Comparison of ENCODE assay signal across 8 cellular contexts in the genomic region with DNA sequence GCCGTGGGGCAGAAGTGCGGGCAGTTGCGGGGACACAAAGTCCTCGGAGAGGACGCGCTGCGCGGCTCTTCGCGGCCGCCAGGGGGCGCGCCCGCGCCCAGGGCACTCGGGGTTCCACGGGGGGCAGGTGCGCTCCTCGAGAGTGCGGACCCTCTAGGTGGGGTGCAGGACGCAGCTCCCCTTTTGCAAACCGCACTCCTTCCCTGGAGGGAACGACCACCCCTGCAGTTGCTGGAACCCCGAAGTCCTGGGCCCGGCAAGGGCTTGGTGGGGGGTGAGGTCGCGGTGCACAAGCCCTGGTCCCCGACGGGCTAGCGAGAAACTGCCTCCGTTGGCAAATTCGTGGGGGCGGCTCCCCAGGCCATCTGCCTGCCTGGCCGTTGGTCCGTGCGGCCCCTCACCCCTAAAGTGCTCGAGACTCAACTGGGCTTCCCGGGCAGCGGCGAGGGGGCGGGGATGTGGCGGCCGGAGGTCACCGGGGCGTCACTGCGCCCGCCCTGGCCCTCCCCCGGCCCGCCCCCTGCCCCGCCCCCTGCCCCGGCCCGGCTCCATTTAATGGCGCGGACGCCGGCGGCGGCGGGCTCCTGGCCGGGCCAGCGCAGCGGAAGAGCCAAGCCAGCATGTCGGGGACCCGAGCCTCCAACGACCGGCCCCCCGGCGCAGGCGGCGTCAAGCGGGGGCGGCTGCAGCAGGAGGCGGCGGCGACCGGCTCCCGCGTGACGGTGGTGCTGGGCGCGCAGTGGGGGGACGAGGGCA. TPM values are rescaled to one million over a fixed set of nuclear protein-coding genes. Genes with fewer than 3 reads are reported as not detected.
A peak's percentile ranks its signal among the peaks of the same experiment; 100 is the strongest.
DNase-seq lines count a peak whose midpoint lies in the region; ATAC-seq, FAIRE-seq and TF ChIP-seq lines count a peak whose summit lies in the region.

A gene (plus strand): TSS at position 579 of the 756 bp plus-strand sequence. CDS start 42 bp downstream, at position 621.

- no peaks in the 10 kb centered on the region for H3K27me3 ChIP-seq in bronchial epithelial cell (ENCODE audit: control insufficient read depth, insufficient read depth, low read length)

- TF ChIP-seq CTCF in AG09309 (IDR thresholded peaks at IDR 0.05; ENCODE audit: control insufficient read depth, insufficient read depth, low read depth, low read length, missing control alignments) (peak; percentile 64), VCaP (conservative IDR thresholded peaks at IDR 0.05) (peak; percentile 98), bronchial epithelial cell (IDR thresholded peaks at IDR 0.05; ENCODE audit: insufficient read depth, low read length, severe bottlenecking) (peak; percentile 96)

- ATAC-seq in GM18868 (IDR thresholded peaks at IDR 0.05; ENCODE audit: unreplicated experiment), result peak; percentile 43

- H3K36me3 ChIP-seq in bronchial epithelial cell (ENCODE audit: control insufficient read depth, insufficient read depth, low read length), result peaks cover 10% of the 10 kb centered on the region

- in situ Hi-C loops in KBM-7 (cut with MboI; ENCODE audit: low pct_unique_long_range_greater_than_20kb, low sequenced_read_pairs), result no loop called here

- DNase-seq in AG09309 (ENCODE audit: low read depth), result no peak
- peak; percentile 69 for DNase-seq in KBM-7
- no peak for DNase-seq in bronchial epithelial cell (ENCODE audit: low read depth)
- DNase-seq in kidney tubule cell (ENCODE audit: low spot score), result peak; percentile 56
- DNase-seq in stimulated activated CD4-positive, alpha-beta T cell treated with anti-CD3 and anti-CD28 coated beads, Interleukin-2, amount 100 ng/mL, for 4 hours (ENCODE audit: low read depth), result peak; percentile 31
- no peak for DNase-seq in OCI-M2 (lab: John Stamatoyannopoulos, UW; ENCODE audit: unreplicated experiment)

- no peak for FAIRE-seq in bronchial epithelial cell (lab: Jason Lieb, UNC)

- H3K4me3 ChIP-seq in AG09309 (ENCODE audit: control insufficient read depth, low read depth, low read length) (peak within 1 kb of the TSS; percentile 53), bronchial epithelial cell (ENCODE audit: low read depth, low read length) (peak within 1 kb of the TSS; percentile 64)

- H3K27ac ChIP-seq in VCaP, result peak within 1 kb of the TSS; percentile 59; the same call in 1 of the 2 replicates

RNA-seq across cellular contexts. Expression of the gene that starts here (rescaled TPM):
- total RNA-seq in bronchial epithelial cell, result 18.2 and 34.3 TPM in 2 replicates

Comparison
In these comparisons a context has a peak if more than half of its experiments do, and no peak if none do; other contexts are left out.
1. DNase-seq: peak in KBM-7 (single experiment), kidney tubule cell (single experiment) and stimulated activated CD4-positive, alpha-beta T cell treated with anti-CD3 and anti-CD28 coated beads, Interleukin-2, amount 100 ng/mL, for 4 hours (single experiment); none in AG09309 (single experiment), bronchial epithelial cell (single experiment) and OCI-M2 (single experiment).
2. Peak in every context shown above with its lines, with median percentiles within 50 percentile points of each other: CTCF ChIP-seq.